ENCODE assay signal across 10 cellular contexts in the genomic region with DNA sequence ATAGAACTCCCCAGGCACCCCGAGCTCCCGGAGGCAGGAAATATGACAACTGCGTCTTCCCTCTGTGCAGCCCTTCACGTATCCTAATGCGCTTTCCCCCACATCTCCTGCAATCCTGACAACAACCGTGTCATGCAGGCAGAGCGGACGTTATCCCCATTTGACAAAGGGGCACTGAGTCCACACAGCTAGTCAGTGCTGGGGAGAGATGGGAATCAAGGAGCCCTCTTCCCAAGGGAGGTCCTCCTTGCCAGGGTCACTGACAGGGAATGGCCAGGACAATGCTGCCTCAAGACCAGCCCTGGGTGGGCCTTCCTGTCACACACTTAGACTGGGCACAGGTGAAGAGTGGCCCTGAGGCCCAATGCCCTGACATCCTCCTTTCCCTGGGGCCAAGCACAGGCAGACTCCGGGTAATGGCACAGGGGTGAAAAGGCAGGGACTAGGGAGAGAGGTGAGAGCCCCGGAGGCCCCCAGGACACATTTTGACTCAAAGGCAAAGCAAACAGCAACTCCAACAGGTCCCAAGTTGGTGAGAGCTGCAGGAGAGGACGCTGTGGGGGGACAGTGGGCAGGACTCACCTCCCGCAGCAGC. TPM values are rescaled to one million over a fixed set of nuclear protein-coding genes. Genes with fewer than 3 reads are reported as not detected.
DNase-seq lines count a peak whose midpoint lies in the region; ATAC-seq and TF ChIP-seq lines count a peak whose summit lies in the region.
"Had no signal": no experiment of that assay in that cellular context is flagged by ENCODE, and none has a peak within 500 bp of the region (broad histone marks: within the 10 kb centered on the region; RNA-seq: fewer than 3 reads in every experiment).

No MANE protein-coding gene starts in this region.

- no peak for DNase-seq in CD4-positive, alpha-beta memory T cell
- DNase-seq in dorsolateral prefrontal cortex (no peak), osteocyte (ENCODE audit: extremely low spot score, unreplicated experiment) (no peak), kidney tubule cell (ENCODE audit: low spot score) (no peak)
- DNase-seq: HCEC 1CT, NCI-H1417 treated with DMSO at 0.1 percent for 48 hours had no signal

- no peaks in the 10 kb centered on the region for H3K36me3 ChIP-seq in CD4-positive, alpha-beta memory T cell (ENCODE audit: insufficient read depth, low read length)
- H3K36me3 ChIP-seq in KMS-11 (ENCODE audit: insufficient read depth): no peaks in the 10 kb centered on the region

- H3K4me2 ChIP-seq in KMS-11: peak overlapping the region; percentile 21; the same call in 1 of the 2 replicates

- peaks cover 23 to 46% (median 34%) of the 10 kb centered on the region in 4 donors for H3K4me1 Mint-ChIP-seq in CD4-positive, alpha-beta memory T cell
- H3K4me1 Mint-ChIP-seq in osteocyte (ENCODE audit: unreplicated experiment): peaks cover 60% of the 10 kb centered on the region

- no peaks in the 10 kb centered on the region for H3K27me3 Mint-ChIP-seq in CD4-positive, alpha-beta memory T cell
- H3K27me3 Mint-ChIP-seq in osteocyte (ENCODE audit: unreplicated experiment): no peaks in the 10 kb centered on the region

- no peaks in the 10 kb centered on the region for H3K9me3 ChIP-seq in CD4-positive, alpha-beta memory T cell (ENCODE audit: control insufficient read depth in 1 of 2, low read length in 2 of 2)

- intact Hi-C loops in CD4-positive, alpha-beta memory T cell (cut with micrococcal nuclease): no loop called here
- intact Hi-C loops in dorsolateral prefrontal cortex (cut with DNase I): loop anchor here (5.0 to 10.0 kb wide), 2 partner anchors 86 to 423 kb away; partner anchors contain the start of gene NCOA1 (in 1 of the 2)

- H3K4me3 ChIP-seq in CD4-positive, alpha-beta memory T cell (ENCODE audit: low read length in 2 of 2): no peak overlapping the region
- H3K4me3 ChIP-seq in KMS-11 (IDR thresholded peaks at IDR 0.05; ENCODE audit: insufficient read depth, low read depth, low read length) (no peak overlapping the region), dorsolateral prefrontal cortex (peak overlapping the region in 58 of 59 donors; percentile 10 to 84 (median 69))

- H2AFZ ChIP-seq in KMS-11 (ENCODE audit: low read depth): no peak overlapping the region

- H3K27me3 ChIP-seq in CD4-positive, alpha-beta memory T cell (ENCODE audit: insufficient read depth, low read length): no peaks in the 10 kb centered on the region
- H3K27me3 ChIP-seq in KMS-11 (ENCODE audit: insufficient read depth, low read depth) (no peaks in the 10 kb centered on the region), dorsolateral prefrontal cortex (no peaks in the 10 kb centered on the region)

- H3K9me3 Mint-ChIP-seq in CD4-positive, alpha-beta memory T cell: peaks cover 0 to 2% (median 0%) of the 10 kb centered on the region in 8 donors
- no peaks in the 10 kb centered on the region for H3K9me3 Mint-ChIP-seq in osteocyte (ENCODE audit: unreplicated experiment)

- TF ChIP-seq CTCF in KMS-11 (conservative IDR thresholded peaks at IDR 0.05; ENCODE audit: low read depth, low read length): no peak
- no peak for TF ChIP-seq CTCF in dorsolateral prefrontal cortex (IDR thresholded peaks at IDR 0.05 in 54 of 56, conservative IDR thresholded peaks at IDR 0.05 in 2 of 56; ENCODE audit: low read depth in 1 of 56, partially characterized antibody in 56 of 56)
- TF ChIP-seq CTCF in osteocyte (IDR thresholded peaks at IDR 0.05): no peak

- no peak for ATAC-seq in GM21390 (IDR thresholded peaks at IDR 0.05; ENCODE audit: unreplicated experiment)
- ATAC-seq in HG02852 (IDR thresholded peaks at IDR 0.05; ENCODE audit: unreplicated experiment): no peak
- no peak for ATAC-seq in GM21737 (IDR thresholded peaks at IDR 0.05; ENCODE audit: unreplicated experiment)

- no peak overlapping the region for H3K9ac ChIP-seq in KMS-11

- H3K27ac ChIP-seq in CD4-positive, alpha-beta memory T cell (ENCODE audit: low read depth, low read length): no peak overlapping the region
- no peak overlapping the region for H3K27ac ChIP-seq in KMS-11
- peak overlapping the region in 25 of 59 donors; percentile 4 to 88 (median 43) for H3K27ac ChIP-seq in dorsolateral prefrontal cortex

- H3K36me3 Mint-ChIP-seq in CD4-positive, alpha-beta memory T cell: peaks cover 0 to 11% of the 10 kb centered on the region in 2 donors
- H3K36me3 Mint-ChIP-seq in osteocyte (ENCODE audit: unreplicated experiment): peaks cover 11% of the 10 kb centered on the region

- H4K20me1 ChIP-seq in KMS-11 (ENCODE audit: insufficient read depth): no peaks in the 10 kb centered on the region

- peak overlapping the region in 2 of 7 donors; percentile 9 to 18 for H3K27ac Mint-ChIP-seq in CD4-positive, alpha-beta memory T cell
- peak overlapping the region; percentile 40 for H3K27ac Mint-ChIP-seq in osteocyte (ENCODE audit: unreplicated experiment)

- POLR2A ChIA-PET in CD4-positive, alpha-beta memory T cell (lab: Charles Lee; ENCODE audit: partially characterized antibody): no interaction called here

- peak overlapping the region; percentile 56 to 97 (median 76) for H3K4me3 Mint-ChIP-seq in CD4-positive, alpha-beta memory T cell
- H3K4me3 Mint-ChIP-seq in osteocyte (ENCODE audit: unreplicated experiment): peak overlapping the region; percentile 88

- H3K4me1 ChIP-seq in CD4-positive, alpha-beta memory T cell (ENCODE audit: insufficient read depth, low read length): peaks cover 36% of the 10 kb centered on the region
- peaks cover 29% of the 10 kb centered on the region for H3K4me1 ChIP-seq in KMS-11 (ENCODE audit: low read depth, poor library complexity, severe bottlenecking)

- peaks cover 38% of the 10 kb centered on the region for H3K79me2 ChIP-seq in KMS-11 (ENCODE audit: insufficient read depth, low read depth)

- CTCF ChIA-PET in CD4-positive, alpha-beta memory T cell (lab: Charles Lee; ENCODE audit: partially characterized antibody): no interaction called here

RNA-seq across cellular contexts. Expression of gene ADCY3, which starts 2.2 kb away (rescaled TPM):
- total RNA-seq in CD4-positive, alpha-beta memory T cell: 10 to 100 TPM; 14.7 to 14.9 TPM
- polyA plus RNA-seq in CD4-positive, alpha-beta memory T cell: 10 to 100 TPM in 1 of 2 donors, 1 to 10 TPM in 1; 9.2 to 15.0 TPM
- total RNA-seq in dorsolateral prefrontal cortex (100 to 1,000 TPM in 39 of 120 experiments, 10 to 100 TPM in 81; 67.4 to 150 (median 95.0) TPM), osteocyte (99.9 and 118 TPM in 2 replicates)

RNA-seq across cellular contexts. Expression of gene DNAJC27, which starts 53.9 kb away (rescaled TPM):
- total RNA-seq in CD4-positive, alpha-beta memory T cell: 10 to 100 TPM; 13.2 to 14.2 TPM
- 1 to 10 TPM; 3.1 to 3.8 TPM for polyA plus RNA-seq in CD4-positive, alpha-beta memory T cell
- total RNA-seq in dorsolateral prefrontal cortex (10 to 100 TPM; 10.6 to 31.2 (median 20.7) TPM), osteocyte (7.0 and 7.3 TPM in 2 replicates)

Comparison
In these comparisons a context has a peak if more than half of its experiments do, and no peak if none do; other contexts are left out.
1. H3K4me3 ChIP-seq: peak in dorsolateral prefrontal cortex (58 of 59); none in CD4-positive, alpha-beta memory T cell (0 of 2) and KMS-11 (single experiment).